In the genomic region with DNA sequence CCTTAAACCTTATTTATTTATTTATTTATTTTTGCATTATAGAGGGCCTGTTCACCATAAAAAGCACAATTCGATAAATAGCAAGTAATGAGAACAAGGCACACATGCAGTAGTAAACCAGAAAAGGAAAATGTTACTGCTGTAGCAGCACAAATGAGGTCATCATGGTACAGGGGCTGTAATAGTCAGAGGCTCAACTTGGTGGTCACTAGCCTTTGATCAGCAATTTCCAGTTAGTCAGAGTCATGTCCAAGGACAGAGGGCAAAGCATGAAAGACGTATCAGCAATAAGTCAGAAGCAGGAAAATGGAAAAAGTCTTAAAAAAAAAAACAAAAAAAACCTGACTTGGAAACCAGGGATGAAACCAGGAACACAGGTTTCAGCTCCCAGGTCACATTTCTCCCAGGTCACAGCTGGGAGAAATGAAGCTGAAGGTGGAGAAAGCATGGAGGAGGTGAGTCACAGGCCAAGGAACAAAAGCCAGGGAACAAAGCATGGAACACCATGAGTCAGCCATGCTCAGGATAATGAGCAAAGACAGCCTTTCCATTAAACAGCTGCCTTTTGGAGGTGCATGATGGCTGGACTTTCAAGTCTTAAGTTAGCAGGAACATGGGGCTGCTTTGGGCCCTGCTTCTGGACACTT, we compare ENCODE assay signal across 15 cellular contexts.
DNase-seq lines count a peak whose midpoint lies in the region; ATAC-seq and TF ChIP-seq lines count a peak whose summit lies in the region.
"Had no signal": no experiment of that assay in that cellular context is flagged by ENCODE, and none has a peak within 500 bp of the region (broad histone marks: within the 10 kb centered on the region; RNA-seq: fewer than 3 reads in every experiment).

No MANE protein-coding gene starts in this region.

- DNase-seq in AG20443 (ENCODE audit: low spot score) (peak; percentile 24), LHCN-M2 (ENCODE audit: low read depth) (peak; percentile 89), cardiac fibroblast (ENCODE audit: low read depth in 2 of 2) (peak; percentile 49 to 85), kidney glomerular epithelial cell (lab: John Stamatoyannopoulos, UW) (peak; percentile 25), right atrium auricular region (ENCODE audit: low spot score) (no peak)
- DNase-seq: activated B cell treated with CpG ODN at 0.5 μM for 24 hours; activated CD8-positive, alpha-beta memory T cell treated with anti-CD3 and anti-CD28 coated beads, Interleukin-2, amount 50 U/mL, for 4 hours; DMS79; head of caudate nucleus; NCI-H69; transverse colon had no signal

- H3K4me1 ChIP-seq in right atrium auricular region: no peaks in the 10 kb centered on the region
- H3K4me1 ChIP-seq: SJCRH30, transverse colon had no signal

- no peaks in the 10 kb centered on the region for H3K9me3 ChIP-seq in right atrium auricular region
- H3K9me3 ChIP-seq: SJCRH30, transverse colon had no signal

- no peak overlapping the region for H3K27ac ChIP-seq in right atrium auricular region
- H3K27ac ChIP-seq: SJCRH30, transverse colon had no signal

- TF ChIP-seq CTCF in cardiac fibroblast (IDR thresholded peaks at IDR 0.05; ENCODE audit: low read depth, low read length) (no peak), right atrium auricular region (IDR thresholded peaks at IDR 0.05) (no peak)

- ATAC-seq in GM18858 (IDR thresholded peaks at IDR 0.05; ENCODE audit: unreplicated experiment): no peak
- ATAC-seq in HG02588 (IDR thresholded peaks at IDR 0.05; ENCODE audit: unreplicated experiment): no peak
- no peak for ATAC-seq in HG02852 (IDR thresholded peaks at IDR 0.05; ENCODE audit: unreplicated experiment)

- H3K27me3 ChIP-seq in right atrium auricular region: no peaks in the 10 kb centered on the region
- H3K27me3 ChIP-seq: SJCRH30, transverse colon had no signal

- H3K4me3 ChIP-seq in cardiac fibroblast (replicated peaks in 1 of 2; ENCODE audit: low read depth in 2 of 2, low read length in 2 of 2): no peak overlapping the region
- no peak overlapping the region for H3K4me3 ChIP-seq in right atrium auricular region
- H3K4me3 ChIP-seq: SJCRH30, transverse colon had no signal

- H3K36me3 ChIP-seq in right atrium auricular region: no peaks in the 10 kb centered on the region
- H3K36me3 ChIP-seq: SJCRH30, transverse colon had no signal
